Comparison of ENCODE assay signal across 20 cellular contexts in genomic region chr10:128475686-128476410, GRCh38.
DNase-seq lines count a peak whose midpoint lies in the region; ATAC-seq, FAIRE-seq and TF ChIP-seq lines count a peak whose summit lies in the region.
"Had no signal": no experiment of that assay in that cellular context is flagged by ENCODE, and none has a peak within 500 bp of the region (broad histone marks: within the 10 kb centered on the region; RNA-seq: fewer than 3 reads in every experiment).

No MANE protein-coding gene starts in this region.

- no peak overlapping the region for H3K4ac ChIP-seq in H1 (replicated peaks; ENCODE audit: insufficient read length, low read depth, low read length)
- no peak overlapping the region for H3K4ac ChIP-seq in trophoblast cell (ENCODE audit: low read depth, low read length)

- no TSS peak for BruUV-seq in PC-9 (replicated peaks; lab: Mats Ljungman, UMichigan)
- BruUV-seq in HepG2 (replicated peaks; lab: Mats Ljungman, UMichigan), result no TSS peak

- H4K5ac ChIP-seq in H1 (ENCODE audit: insufficient read length, low read depth, low read length), result no peak overlapping the region

- in situ Hi-C loops in HepG2 (cut with HindIII; ENCODE audit: extremely low pct_ligation_motif_present, low pct_unique_long_range_greater_than_20kb), result no loop called here

- no peaks in the 10 kb centered on the region for H3K9me3 ChIP-seq in H1 (ENCODE audit: insufficient read depth in 2 of 2, low read depth in 1 of 2, low read length in 1 of 2)
- no peaks in the 10 kb centered on the region for H3K9me3 ChIP-seq in kidney (ENCODE audit: control insufficient read depth in 1 of 2, low read length in 2 of 2)
- peaks cover 4% of the 10 kb centered on the region for H3K9me3 ChIP-seq in trophoblast cell (ENCODE audit: insufficient read depth, low read depth, low read length)
- no peaks in the 10 kb centered on the region for H3K9me3 ChIP-seq in PC-9 (ENCODE audit: insufficient read depth, low read depth)
- H3K9me3 ChIP-seq in HepG2 (ENCODE audit: low read length), result no peaks in the 10 kb centered on the region
- H3K9me3 ChIP-seq: BLaER1 had no signal

- no peak overlapping the region for H2AK5ac ChIP-seq in H1 (ENCODE audit: low read depth, low read length)
- no peak overlapping the region for H2AK5ac ChIP-seq in trophoblast cell (ENCODE audit: low read length)

- no peak overlapping the region for H3K4me3 ChIP-seq in H1 (ENCODE audit: extremely low read depth in 1 of 4, insufficient read depth in 2 of 4, low read depth in 3 of 4, low read length in 4 of 4)
- H3K4me3 ChIP-seq in kidney (ENCODE audit: low read length in 2 of 2), result no peak overlapping the region
- H3K4me3 ChIP-seq in trophoblast cell (ENCODE audit: low read depth, low read length), result no peak overlapping the region
- no peak overlapping the region for H3K4me3 ChIP-seq in PC-9
- no peak overlapping the region for H3K4me3 ChIP-seq in HepG2 (replicated peaks in 1 of 3; ENCODE audit: insufficient read depth in 1 of 3, low read depth in 2 of 3, low read length in 3 of 3)
- H3K4me3 ChIP-seq: BLaER1, GM23248 had no signal

- H2BK12ac ChIP-seq in H1 (ENCODE audit: low read depth, low read length), result no peak overlapping the region
- no peak overlapping the region for H2BK12ac ChIP-seq in trophoblast cell (ENCODE audit: low read length)

- no peak overlapping the region for H3K56ac ChIP-seq in H1 (replicated peaks; ENCODE audit: insufficient read length, low read depth, low read length)

- WGBS in H1 (ENCODE audit: extremely low coverage in 1 of 2, insufficient coverage in 1 of 2, insufficient read length in 1 of 2, insufficient replicate concordance in 2 of 2, low coverage in 1 of 2, low lambda C conversion rate in 2 of 2, missing lambda C conversion rate in 1 of 2), 2 experiments, result 94% methylated on average over 21 of the region's 26 CpGs; no CpG with 5 or more reads in 1 of the 2 experiments
- WGBS in trophoblast cell (ENCODE audit: extremely low coverage, insufficient coverage, insufficient read length), result no CpG with 5 or more reads among the region's 26 CpGs
- WGBS in HepG2 (ENCODE audit: low lambda C conversion rate), result 59% methylated on average over 17 of the region's 26 CpGs

- H2BK5ac ChIP-seq in H1 (ENCODE audit: low read depth, low read length), result no peak overlapping the region
- no peak overlapping the region for H2BK5ac ChIP-seq in trophoblast cell (ENCODE audit: low read depth, low read length, poor library complexity)

- no peak overlapping the region for H2AFZ ChIP-seq in H1 (ENCODE audit: low read length)
- H2AFZ ChIP-seq in trophoblast cell (ENCODE audit: insufficient read depth, low read length, poor library complexity), result no peak overlapping the region
- no peak overlapping the region for H2AFZ ChIP-seq in PC-9
- H2AFZ ChIP-seq in HepG2 (ENCODE audit: low read length), result no peak overlapping the region
- H2AFZ ChIP-seq: GM23248 had no signal

- no peak overlapping the region for H3K23ac ChIP-seq in H1 (ENCODE audit: insufficient read length)
- no peak overlapping the region for H3K23ac ChIP-seq in trophoblast cell (ENCODE audit: low read length)

- H2BK120ac ChIP-seq in H1 (replicated peaks; ENCODE audit: low read depth, low read length) (no peak overlapping the region), trophoblast cell (ENCODE audit: insufficient read depth, low read length, poor library complexity) (no peak overlapping the region)

- H3K79me1 ChIP-seq in H1 (ENCODE audit: low read depth, low read length), result no peaks in the 10 kb centered on the region
- no peaks in the 10 kb centered on the region for H3K79me1 ChIP-seq in trophoblast cell (ENCODE audit: low read length)

- H3F3A ChIP-seq in PC-9 (ENCODE audit: insufficient read depth, low read depth), result no peaks in the 10 kb centered on the region

- H2BK15ac ChIP-seq in H1 (ENCODE audit: low read length), result no peak overlapping the region

- H4K20me1 ChIP-seq in H1 (replicated peaks in 1 of 2; ENCODE audit: control insufficient read depth in 1 of 2, insufficient read depth in 2 of 2, low read length in 2 of 2) (peaks cover 0 to 6% of the 10 kb centered on the region in 2 experiments), PC-9 (ENCODE audit: insufficient read depth) (no peaks in the 10 kb centered on the region), HepG2 (ENCODE audit: insufficient read depth, low read length) (no peaks in the 10 kb centered on the region)
- H4K20me1 ChIP-seq: BLaER1 had no signal

- no peak overlapping the region for H4K12ac ChIP-seq in trophoblast cell (ENCODE audit: low read depth, low read length)

- H3K18ac ChIP-seq in H1 (ENCODE audit: extremely low read depth, low read length) (no peak overlapping the region), trophoblast cell (ENCODE audit: low read length) (no peak overlapping the region)

- peaks cover 8% of the 10 kb centered on the region; the same call in 1 of the 2 replicates for H3K23me2 ChIP-seq in H1 (ENCODE audit: low read depth, low read length)

- no peak overlapping the region for H3K14ac ChIP-seq in H1 (ENCODE audit: insufficient read length)
- H3K14ac ChIP-seq in trophoblast cell (ENCODE audit: low read length), result no peak overlapping the region

- no peak overlapping the region for H3K9ac ChIP-seq in H1 (replicated peaks in 1 of 4; ENCODE audit: extremely low read depth in 1 of 4, low read depth in 3 of 4, low read length in 3 of 4)
- H3K9ac ChIP-seq in kidney (ENCODE audit: low read length in 2 of 2), result no peak overlapping the region
- no peak overlapping the region for H3K9ac ChIP-seq in trophoblast cell (ENCODE audit: low read length)
- no peak overlapping the region for H3K9ac ChIP-seq in HepG2 (ENCODE audit: insufficient read depth, low read depth, low read length)
- H3K9ac ChIP-seq: BLaER1, GM23248 had no signal

- DNase-seq in Daoy (ENCODE audit: low read depth) (peak; percentile 4), H1 (ENCODE audit: low read depth in 1 of 2, low spot score in 2 of 2) (no peak), kidney (peak; percentile 39), trophoblast cell (peak; percentile 23 to 37), PC-9 (no peak), HepG2 (ENCODE audit: low spot score) (no peak), SK-N-DZ (ENCODE audit: low spot score) (no peak)
- DNase-seq: 8988T; Calu3; CD8-positive, alpha-beta T cell; DMS79 treated with DMSO at 0.1 percent for 48 hours; GM23248; HFFc6 had no signal

- H3K4me2 ChIP-seq in H1 (ENCODE audit: insufficient read depth in 1 of 2, low read depth in 2 of 2, low read length in 2 of 2) (no peak overlapping the region), trophoblast cell (ENCODE audit: low read length) (no peak overlapping the region), PC-9 (no peak overlapping the region), HepG2 (ENCODE audit: low read depth, low read length) (no peak overlapping the region)
- H3K4me2 ChIP-seq: BLaER1 had no signal

- H3K27ac ChIP-seq in H1 (ENCODE audit: low read depth, low read length) (no peak overlapping the region), kidney (ENCODE audit: low read depth in 2 of 2, low read length in 2 of 2) (no peak overlapping the region), trophoblast cell (ENCODE audit: low read depth, low read length) (no peak overlapping the region), PC-9 (no peak overlapping the region), HepG2 (ENCODE audit: extremely low read length, insufficient read depth, low read length) (no peak overlapping the region)
- H3K27ac ChIP-seq: BLaER1, GM23248 had no signal

- intact Hi-C loops in kidney (cut with DNase I), result no loop called here
- intact Hi-C loops in PC-9 (cut with micrococcal nuclease; ENCODE audit: unreplicated experiment), result no loop called here
- intact Hi-C loops in HepG2 (cut with micrococcal nuclease; ENCODE audit: unreplicated experiment), result no loop called here

- no peak for TF ChIP-seq POLR2A in H1 (IDR thresholded peaks at IDR 0.05; ENCODE audit: control extremely low read depth in 1 of 2, low read depth in 2 of 2, low read length in 2 of 2)
- TF ChIP-seq POLR2A in HepG2 (IDR thresholded peaks at IDR 0.05; ENCODE audit: insufficient read depth in 1 of 2, low read depth in 2 of 2, low read length in 2 of 2), result no peak

- no peaks in the 10 kb centered on the region for H3K9me2 ChIP-seq in PC-9 (ENCODE audit: insufficient read depth)

- H3K27me3 ChIP-seq in H1 (replicated peaks in 1 of 4; ENCODE audit: control insufficient read depth in 3 of 4, extremely low read depth in 1 of 4, insufficient read depth in 3 of 4, low read length in 3 of 4) (no peaks in the 10 kb centered on the region), trophoblast cell (ENCODE audit: insufficient read depth, low read length) (no peaks in the 10 kb centered on the region), PC-9 (ENCODE audit: insufficient read depth, low read depth) (peaks cover 20% of the 10 kb centered on the region), HepG2 (ENCODE audit: control insufficient read depth in 1 of 2, insufficient read depth in 2 of 2, low read length in 2 of 2) (peaks cover 3 to 13% of the 10 kb centered on the region in 2 experiments; a peak in 3 of 5 replicates)
- H3K27me3 ChIP-seq: BLaER1 had no signal

- H4K8ac ChIP-seq in H1 (ENCODE audit: extremely low read depth, insufficient read depth, low read length), result peak overlapping the region; percentile 69
- no peak overlapping the region for H4K8ac ChIP-seq in trophoblast cell (ENCODE audit: low read depth, low read length)

- H4K91ac ChIP-seq in H1 (replicated peaks; ENCODE audit: insufficient read length, low read length) (no peak overlapping the region), trophoblast cell (ENCODE audit: low read depth, low read length) (no peak overlapping the region)

- FAIRE-seq in H1 (lab: Jason Lieb, UNC) (no peak), kidney (lab: Jason Lieb, UNC) (no peak), HepG2 (lab: Jason Lieb, UNC) (no peak)
- FAIRE-seq: G401.6, GM12891, GM19239, H54 had no signal

- POLR2A ChIA-PET in H1 (lab: Charles Lee; ENCODE audit: partially characterized antibody) (no interaction called here), PC-9 (lab: Charles Lee; ENCODE audit: unreplicated experiment) (no interaction called here), HepG2 (lab: Yijun Ruan, JAX) (no interaction called here)

- no peak for ATAC-seq in HG03280 (IDR thresholded peaks at IDR 0.05; ENCODE audit: unreplicated experiment)
- no peak for ATAC-seq in HepG2
- ATAC-seq: CD8-positive, alpha-beta T cell; HCT116 had no signal

- TF ChIP-seq CTCF in H1 (IDR thresholded peaks at IDR 0.05; ENCODE audit: control extremely low read depth in 1 of 3, insufficient read depth in 1 of 3, low read depth in 1 of 3, low read length in 3 of 3) (no peak), kidney (IDR thresholded peaks at IDR 0.05; ENCODE audit: borderline replicate concordance, extremely low read depth, insufficient read depth) (no peak), PC-9 (conservative IDR thresholded peaks at IDR 0.05) (no peak), HepG2 (CRISPR knock-in tag; IDR thresholded peaks at IDR 0.05) (no peak)

- H3K79me2 ChIP-seq in H1 (ENCODE audit: control insufficient read depth in 1 of 2, insufficient read depth in 2 of 2, low read length in 2 of 2), result no peaks in the 10 kb centered on the region; a peak in 1 of 4 replicates
- H3K79me2 ChIP-seq in trophoblast cell (ENCODE audit: control insufficient read depth, insufficient read depth, low read length, poor library complexity), result no peaks in the 10 kb centered on the region
- H3K79me2 ChIP-seq in PC-9 (ENCODE audit: low read depth), result no peaks in the 10 kb centered on the region
- no peaks in the 10 kb centered on the region for H3K79me2 ChIP-seq in HepG2 (ENCODE audit: insufficient read depth, low read length)

- no peak for TF ChIP-seq EP300 in H1 (IDR thresholded peaks at IDR 0.05; ENCODE audit: borderline replicate concordance in 1 of 2, low read depth in 2 of 2, low read length in 2 of 2)
- TF ChIP-seq EP300 in HepG2 (IDR thresholded peaks at IDR 0.05; ENCODE audit: low read depth in 2 of 2, low read length in 2 of 2), result no peak
- TF ChIP-seq EP300 in HepG2 (CRISPR knock-in tag; IDR thresholded peaks at IDR 0.05; ENCODE audit: borderline replicate concordance), result no peak

- CTCF ChIA-PET in H1 (lab: Charles Lee; ENCODE audit: partially characterized antibody) (no interaction called here), PC-9 (lab: Charles Lee) (no interaction called here), HepG2 (lab: Yijun Ruan, JAX; ENCODE audit: low intra/inter-chr PET ratio, low total read pairs) (no interaction called here)

- TF ChIP-seq RAD21 in H1 (IDR thresholded peaks at IDR 0.05 in 1 of 2, conservative IDR thresholded peaks at IDR 0.05 in 1 of 2; ENCODE audit: low read depth in 2 of 2, low read length in 2 of 2) (no peak), HepG2 (CRISPR knock-in tag; IDR thresholded peaks at IDR 0.05) (no peak)

- H3K36me3 ChIP-seq in H1 (ENCODE audit: control insufficient read depth in 2 of 4, insufficient read depth in 4 of 4, low read length in 3 of 4), result no peaks in the 10 kb centered on the region
- H3K36me3 ChIP-seq in kidney (ENCODE audit: control insufficient read depth in 1 of 2, insufficient read depth in 2 of 2, low read length in 2 of 2), result no peaks in the 10 kb centered on the region
- no peaks in the 10 kb centered on the region for H3K36me3 ChIP-seq in trophoblast cell (ENCODE audit: control insufficient read depth in 1 of 2, insufficient read depth in 2 of 2, low read length in 2 of 2)
- no peaks in the 10 kb centered on the region for H3K36me3 ChIP-seq in PC-9 (ENCODE audit: low read depth)
- no peaks in the 10 kb centered on the region for H3K36me3 ChIP-seq in HepG2 (replicated peaks in 1 of 2; ENCODE audit: control insufficient read depth in 1 of 2, insufficient read depth in 2 of 2, low read length in 2 of 2)
- H3K36me3 ChIP-seq: BLaER1 had no signal

- no peak overlapping the region for H2BK20ac ChIP-seq in H1 (ENCODE audit: low read length)

- H3K4me1 ChIP-seq in H1 (replicated peaks in 1 of 4; ENCODE audit: control insufficient read depth in 3 of 4, insufficient read depth in 4 of 4, low read length in 3 of 4), result no peaks in the 10 kb centered on the region
- no peaks in the 10 kb centered on the region for H3K4me1 ChIP-seq in kidney (ENCODE audit: control insufficient read depth in 1 of 2, insufficient read depth in 1 of 2, low read depth in 1 of 2, low read length in 2 of 2)
- no peaks in the 10 kb centered on the region for H3K4me1 ChIP-seq in trophoblast cell (ENCODE audit: control insufficient read depth in 1 of 2, insufficient read depth in 2 of 2, low read length in 2 of 2)
- H3K4me1 ChIP-seq in PC-9 (replicated peaks; ENCODE audit: insufficient read depth), result no peaks in the 10 kb centered on the region
- no peaks in the 10 kb centered on the region for H3K4me1 ChIP-seq in HepG2 (ENCODE audit: insufficient read depth, low read length)
- H3K4me1 ChIP-seq: BLaER1 had no signal

Comparison
In these comparisons a context has a peak if more than half of its experiments do, and no peak if none do; other contexts are left out.
1. DNase-seq: peak in Daoy (single experiment), kidney (single experiment) and trophoblast cell (2 of 2); none in H1 (0 of 2), PC-9 (0 of 2), HepG2 (single experiment) and SK-N-DZ (single experiment).